In genomic region chr2:469521-469920, GRCh38 we compare ENCODE assay signal across 16 cellular contexts.
DNase-seq lines count a peak whose midpoint lies in the region; ATAC-seq, FAIRE-seq and TF ChIP-seq lines count a peak whose summit lies in the region.
"Had no signal": no experiment of that assay in that cellular context is flagged by ENCODE, and none has a peak within 500 bp of the region (broad histone marks: within the 10 kb centered on the region; RNA-seq: fewer than 3 reads in every experiment).

No MANE protein-coding gene starts in this region.

- no peaks in the 10 kb centered on the region for H3K4me1 ChIP-seq in small intestine (ENCODE audit: control insufficient read depth in 2 of 2, insufficient read depth in 1 of 2, low read depth in 1 of 2, low read length in 1 of 2)
- H3K4me1 ChIP-seq in right atrium auricular region, result no peaks in the 10 kb centered on the region
- no peaks in the 10 kb centered on the region for H3K4me1 ChIP-seq in psoas muscle
- H3K4me1 ChIP-seq: HAP-1 had no signal

- peaks cover 10% of the 10 kb centered on the region for H3K9me3 Mint-ChIP-seq in nephron

- H3K36me3 ChIP-seq in small intestine (ENCODE audit: control insufficient read depth in 2 of 2, insufficient read depth in 2 of 2, low read length in 2 of 2), result no peaks in the 10 kb centered on the region
- no peaks in the 10 kb centered on the region for H3K36me3 ChIP-seq in right atrium auricular region
- H3K36me3 ChIP-seq in psoas muscle (ENCODE audit: insufficient read depth in 1 of 2, low read depth in 1 of 2), result no peaks in the 10 kb centered on the region
- H3K36me3 ChIP-seq: HAP-1 had no signal

- no peaks in the 10 kb centered on the region for H3K36me3 Mint-ChIP-seq in nephron (ENCODE audit: low read depth)
- H3K36me3 Mint-ChIP-seq: CD8-positive, alpha-beta T cell had no signal

- DNase-seq in NCI-H526 (lab: John Stamatoyannopoulos, UW), result peak; percentile 70 to 89
- DNase-seq in ecto neural progenitor cell (ENCODE audit: low spot score), result peak; percentile 21
- peak; percentile 55 for DNase-seq in small intestine
- no peak for DNase-seq in right atrium auricular region (ENCODE audit: low spot score)
- DNase-seq in psoas muscle, result no peak
- DNase-seq: 8988T; Calu3; CD8-positive, alpha-beta T cell; DMS79 treated with DMSO at 0.1 percent for 48 hours; GM23248 had no signal

- TF ChIP-seq CTCF in nephron (IDR thresholded peaks at IDR 0.05; ENCODE audit: unreplicated experiment in 3 of 3), result no peak
- TF ChIP-seq CTCF in right atrium auricular region (IDR thresholded peaks at IDR 0.05), result no peak
- TF ChIP-seq CTCF in psoas muscle (IDR thresholded peaks at IDR 0.05), result no peak

- H3K27ac ChIP-seq in small intestine (ENCODE audit: low read depth in 1 of 2, low read length in 1 of 2) (no peak overlapping the region), right atrium auricular region (no peak overlapping the region), psoas muscle (no peak overlapping the region)
- H3K27ac ChIP-seq: BLaER1, GM23248, HL-60 had no signal

- H3K27me3 Mint-ChIP-seq in nephron (ENCODE audit: low read depth), result peaks cover 33% of the 10 kb centered on the region

- no peak overlapping the region for H3K4me3 ChIP-seq in small intestine (ENCODE audit: low read depth in 1 of 2, low read length in 2 of 2)
- no peak overlapping the region for H3K4me3 ChIP-seq in right atrium auricular region
- no peak overlapping the region for H3K4me3 ChIP-seq in psoas muscle
- H3K4me3 ChIP-seq: BLaER1, GM12878, GM23248, HAP-1 had no signal

- H3K27me3 ChIP-seq in small intestine (ENCODE audit: control insufficient read depth in 2 of 2, insufficient read depth in 2 of 2, low read length in 2 of 2) (peaks cover 3 to 15% of the 10 kb centered on the region in 2 donors), right atrium auricular region (peaks cover 0 to 9% of the 10 kb centered on the region in 2 donors), psoas muscle (ENCODE audit: insufficient read depth in 3 of 3, low read length in 2 of 3) (peaks cover 0 to 36% (median 8%) of the 10 kb centered on the region in 3 donors)

- H3K9me3 ChIP-seq in small intestine (ENCODE audit: control insufficient read depth, low read depth) (no peaks in the 10 kb centered on the region), right atrium auricular region (peaks cover 0 to 16% of the 10 kb centered on the region in 2 donors), psoas muscle (no peaks in the 10 kb centered on the region)
- H3K9me3 ChIP-seq: HAP-1 had no signal

- intact Hi-C loops in psoas muscle (cut with DNase I), result no loop called here

- ATAC-seq in GM21529 (IDR thresholded peaks at IDR 0.05; ENCODE audit: unreplicated experiment) (no peak), psoas muscle (no peak)
- ATAC-seq: CD8-positive, alpha-beta T cell; GM12878 had no signal

- no peak for FAIRE-seq in small intestine (lab: Jason Lieb, UNC)
- FAIRE-seq: GM12878 had no signal

- H3K27ac Mint-ChIP-seq in nephron, result no peak overlapping the region
- H3K27ac Mint-ChIP-seq: CD8-positive, alpha-beta T cell had no signal

- peak overlapping the region; percentile 50 to 64 (median 59) for H3K4me3 Mint-ChIP-seq in nephron
- H3K4me3 Mint-ChIP-seq: CD8-positive, alpha-beta T cell had no signal

- H3K4me1 Mint-ChIP-seq in nephron, result peaks cover 8% of the 10 kb centered on the region

- WGBS in small intestine, 3 donors, result 24 to 79% (median 41%) methylated on average over 16 of the region's 16 CpGs
- WGBS in psoas muscle, 3 donors, result 74 to 82% (median 76%) methylated on average over 16 of the region's 16 CpGs

Comparison
In these comparisons a context has a peak if more than half of its experiments do, and no peak if none do; other contexts are left out.
1. DNase-seq: peak in NCI-H526 (2 of 2), ecto neural progenitor cell (single experiment) and small intestine (single experiment); none in right atrium auricular region (single experiment) and psoas muscle (0 of 2).